Comparison of ENCODE assay signal across 2 cellular contexts in genomic region chr15:51888593-51889195, GRCh38.
TF ChIP-seq lines count a peak whose summit lies in the region.

No MANE protein-coding gene starts in this region.

TF ChIP-seq in K562, 482 proteins besides CTCF, POLR2A, EP300 and RAD21 (continued from another document):
- TF ChIP-seq DEAF1 (CRISPR knock-in tag; IDR thresholded peaks at IDR 0.05) (0 out of 2 replicates have a peak, but pooled peaks have one; percentile 7), ASH1L (IDR thresholded peaks at IDR 0.05; ENCODE audit: borderline replicate concordance, low read depth, partially characterized antibody) (no peak), ZNF324 (CRISPR knock-in tag; IDR thresholded peaks at IDR 0.05) (no peak), ZNF134 (CRISPR knock-in tag; conservative IDR thresholded peaks at IDR 0.05) (no peak), RBM14 (IDR thresholded peaks at IDR 0.05; ENCODE audit: borderline replicate concordance, insufficient read depth, low read depth, low read length) (no peak), BRD9 (IDR thresholded peaks at IDR 0.05; ENCODE audit: low read depth, partially characterized antibody) (peak; percentile 47)
- TF ChIP-seq, protein P1, sequence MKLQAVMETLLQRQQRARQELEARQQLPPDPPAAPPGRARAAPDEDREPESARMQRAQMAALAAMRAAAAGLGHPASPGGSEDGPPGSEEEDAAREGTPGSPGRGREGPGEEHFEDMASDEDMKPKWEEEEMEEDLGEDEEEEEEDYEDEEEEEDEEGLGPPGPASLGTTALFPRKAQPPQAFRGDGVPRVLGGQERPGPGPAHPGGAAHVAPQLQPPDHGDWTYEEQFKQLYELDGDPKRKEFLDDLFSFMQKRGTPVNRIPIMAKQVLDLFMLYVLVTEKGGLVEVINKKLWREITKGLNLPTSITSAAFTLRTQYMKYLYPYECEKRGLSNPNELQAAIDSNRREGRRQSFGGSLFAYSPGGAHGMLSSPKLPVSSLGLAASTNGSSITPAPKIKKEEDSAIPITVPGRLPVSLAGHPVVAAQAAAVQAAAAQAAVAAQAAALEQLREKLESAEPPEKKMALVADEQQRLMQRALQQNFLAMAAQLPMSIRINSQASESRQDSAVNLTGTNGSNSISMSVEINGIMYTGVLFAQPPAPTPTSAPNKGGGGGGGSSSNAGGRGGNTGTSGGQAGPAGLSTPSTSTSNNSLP (IDR thresholded peaks at IDR 0.05; ENCODE audit: borderline replicate concordance, low read depth, low read length): peak; percentile 63; the same call in 1 of the 2 replicates

TF ChIP-seq in liver, 16 proteins besides CTCF, POLR2A, EP300 and RAD21:
- no peak for TF ChIP-seq REST (IDR thresholded peaks at IDR 0.05)
- TF ChIP-seq RXRA (IDR thresholded peaks at IDR 0.05): no peak
- peak in 1 of 2 donors; percentile 27 for TF ChIP-seq JUND (IDR thresholded peaks at IDR 0.05)
- TF ChIP-seq FOXA1 (IDR thresholded peaks at IDR 0.05): no peak
- no peak for TF ChIP-seq FOXA2 (IDR thresholded peaks at IDR 0.05)
- no peak for TF ChIP-seq EGR1 (IDR thresholded peaks at IDR 0.05; ENCODE audit: low read depth in 2 of 2)
- TF ChIP-seq MAX (IDR thresholded peaks at IDR 0.05): no peak
